In genomic region chr5:177429248-177430045, GRCh38 we compare ENCODE assay signal across 10 cellular contexts. TPM values are rescaled to one million over a fixed set of nuclear protein-coding genes. Genes with fewer than 3 reads are reported as not detected.
A peak's percentile ranks its signal among the peaks of the same experiment; 100 is the strongest.
DNase-seq lines count a peak whose midpoint lies in the region; ATAC-seq, FAIRE-seq and TF ChIP-seq lines count a peak whose summit lies in the region.
"Had no signal": no experiment of that assay in that cellular context is flagged by ENCODE, and none has a peak within 500 bp of the region (broad histone marks: within the 10 kb centered on the region; RNA-seq: fewer than 3 reads in every experiment).

No MANE protein-coding gene starts in this region.

- peaks cover 68% of the 10 kb centered on the region for H3K36me3 Mint-ChIP-seq in activated CD8-positive, alpha-beta T cell treated with anti-CD3 and anti-CD28 coated beads for 36 hours (ENCODE audit: low read depth)

- H3K4me3 Mint-ChIP-seq in activated CD8-positive, alpha-beta T cell treated with anti-CD3 and anti-CD28 coated beads for 36 hours: peak overlapping the region; percentile 97

- peak; percentile 42 for ATAC-seq in activated CD8-positive, alpha-beta T cell treated with anti-CD3 and anti-CD28 coated beads for 36 hours
- no peak for ATAC-seq in GM19455 (IDR thresholded peaks at IDR 0.05; ENCODE audit: unreplicated experiment)

- DNase-seq in MG63: peak; percentile 11
- DNase-seq in activated CD8-positive, alpha-beta T cell treated with anti-CD3 and anti-CD28 coated beads for 36 hours: peak; percentile 96
- peak; percentile 95 for DNase-seq in cardiac septum (ENCODE audit: low spot score)
- DNase-seq in stimulated activated CD4-positive, alpha-beta T cell treated with anti-CD3 and anti-CD28 coated beads, Interleukin-4, amount 100 ng/mL, for 1 hour: peak; percentile 83
- DNase-seq in D721Med (ENCODE audit: insufficient read length, low spot score): no peak
- DNase-seq in glomerular visceral epithelial cell (ENCODE audit: extremely low spot score): no peak
- DNase-seq in NCI-H1417 treated with DMSO at 0.1 percent for 48 hours (lab: John Stamatoyannopoulos, UW): no peak

- intact Hi-C loops in activated CD8-positive, alpha-beta T cell treated with anti-CD3 and anti-CD28 coated beads for 36 hours (cut with micrococcal nuclease): no loop called here
- intact Hi-C loops in cardiac septum (cut with DNase I): no loop called here

- peaks cover 59% of the 10 kb centered on the region for H3K4me1 Mint-ChIP-seq in activated CD8-positive, alpha-beta T cell treated with anti-CD3 and anti-CD28 coated beads for 36 hours (ENCODE audit: low read depth)

- no peaks in the 10 kb centered on the region for H3K27me3 ChIP-seq in MG63

- FAIRE-seq in D721Med (lab: Jason Lieb, UNC): no peak
- FAIRE-seq: keratinocyte had no signal

- no peaks in the 10 kb centered on the region for H3K27me3 Mint-ChIP-seq in activated CD8-positive, alpha-beta T cell treated with anti-CD3 and anti-CD28 coated beads for 36 hours

- peaks cover 65% of the 10 kb centered on the region for H3K36me3 ChIP-seq in MG63

- POLR2A ChIA-PET in activated CD8-positive, alpha-beta T cell treated with anti-CD3 and anti-CD28 coated beads for 36 hours (lab: Charles Lee): interaction anchor here (0.6 to 15.2 kb wide), 14 partner anchors 14 to 117 kb away, joined by 3 to 606 read pairs (median 4); partner anchors contain the start of genes LMAN2 and PRR7

- CTCF ChIA-PET in activated CD8-positive, alpha-beta T cell treated with anti-CD3 and anti-CD28 coated beads for 36 hours (lab: Charles Lee): interaction anchor here (1.1 to 10.5 kb wide), 9 partner anchors 16 to 120 kb away, joined by 3 to 159 read pairs (median 11); partner anchors contain the start of genes F12 and PFN3

- no peak for TF ChIP-seq CTCF in activated CD8-positive, alpha-beta T cell treated with anti-CD3 and anti-CD28 coated beads for 36 hours (IDR thresholded peaks at IDR 0.05)
- TF ChIP-seq CTCF in D721Med (IDR thresholded peaks at IDR 0.05; ENCODE audit: insufficient read depth, missing control alignments): no peak

- H3K9me3 ChIP-seq in MG63: no peaks in the 10 kb centered on the region

- no peaks in the 10 kb centered on the region for H3K9me3 Mint-ChIP-seq in activated CD8-positive, alpha-beta T cell treated with anti-CD3 and anti-CD28 coated beads for 36 hours

- H3K27ac Mint-ChIP-seq in activated CD8-positive, alpha-beta T cell treated with anti-CD3 and anti-CD28 coated beads for 36 hours: peak overlapping the region; percentile 98

- H3K4me3 ChIP-seq in MG63: no peak overlapping the region

RNA-seq across cellular contexts. Expression of gene GRK6, which starts 3.0 kb away (rescaled TPM):
- total RNA-seq in MG63 (2014; rRNA removed; shearing (Covaris generic); ENCODE audit: low replicate concordance): 62.4 and 127 TPM in 2 replicates
- total RNA-seq in activated CD8-positive, alpha-beta T cell treated with anti-CD3 and anti-CD28 coated beads for 36 hours: 100 to 1,000 TPM; 133 to 137 TPM
- 20.2 TPM for total RNA-seq in cardiac septum

RNA-seq across cellular contexts. Expression of gene PRR7, which starts 17.2 kb away (rescaled TPM):
- total RNA-seq in MG63 (2014; rRNA removed; shearing (Covaris generic); ENCODE audit: low replicate concordance): 61.4 and 68.2 TPM in 2 replicates
- 10 to 100 TPM; 32.6 to 36.4 TPM for total RNA-seq in activated CD8-positive, alpha-beta T cell treated with anti-CD3 and anti-CD28 coated beads for 36 hours
- 5.1 TPM for total RNA-seq in cardiac septum

RNA-seq across cellular contexts. Expression of gene F12, which starts 20.1 kb away (rescaled TPM):
- total RNA-seq in MG63 (2014; rRNA removed; shearing (Covaris generic); ENCODE audit: low replicate concordance): 1.3 and 2.3 TPM in 2 replicates
- total RNA-seq in activated CD8-positive, alpha-beta T cell treated with anti-CD3 and anti-CD28 coated beads for 36 hours: 1 to 10 TPM; 7.9 TPM
- total RNA-seq in cardiac septum: not detected

RNA-seq across cellular contexts. Expression of gene PFN3, which starts 29.0 kb away (rescaled TPM):
- not detected in 2 replicates for total RNA-seq in MG63 (2014; rRNA removed; shearing (Covaris generic); ENCODE audit: low replicate concordance)
- not detected for total RNA-seq in activated CD8-positive, alpha-beta T cell treated with anti-CD3 and anti-CD28 coated beads for 36 hours
- total RNA-seq in cardiac septum: not detected
- total RNA-seq: LHCN-M2 had no signal

RNA-seq across cellular contexts. Expression of gene DBN1, which starts 44.0 kb away (rescaled TPM):
- total RNA-seq in MG63 (2014; rRNA removed; shearing (Covaris generic); ENCODE audit: low replicate concordance): 245 and 334 TPM in 2 replicates
- total RNA-seq in activated CD8-positive, alpha-beta T cell treated with anti-CD3 and anti-CD28 coated beads for 36 hours: 100 to 1,000 TPM; 101 to 105 TPM
- 27.5 TPM for total RNA-seq in cardiac septum

Comparison
In these comparisons a context has a peak if more than half of its experiments do, and no peak if none do; other contexts are left out.
1. DNase-seq: peak in MG63 (single experiment), activated CD8-positive, alpha-beta T cell treated with anti-CD3 and anti-CD28 coated beads for 36 hours (single experiment), cardiac septum (single experiment) and stimulated activated CD4-positive, alpha-beta T cell treated with anti-CD3 and anti-CD28 coated beads, Interleukin-4, amount 100 ng/mL, for 1 hour (single experiment); none in D721Med (single experiment), glomerular visceral epithelial cell (single experiment) and NCI-H1417 treated with DMSO at 0.1 percent for 48 hours (single experiment).